ENCODE assay signal across 18 cellular contexts in genomic region chrX:109927663-109928273, GRCh38.
"Had no signal": no experiment of that assay in that cellular context is flagged by ENCODE, and none has a peak within 500 bp of the region (broad histone marks: within the 10 kb centered on the region; RNA-seq: fewer than 3 reads in every experiment).

No MANE protein-coding gene starts in this region.

- H3K4me3 ChIP-seq: upper lobe of left lung had no signal

- H3K9me3 Mint-ChIP-seq: stimulated activated naive CD8-positive, alpha-beta T cell treated with anti-CD3 and anti-CD28 coated beads, Interleukin-15, amount 100 ng/mL, for 72 hours had no signal

- H3K9me3 ChIP-seq: upper lobe of left lung had no signal

- H3K36me3 ChIP-seq: brain microvascular endothelial cell, upper lobe of left lung had no signal

- H3K4me3 Mint-ChIP-seq: stimulated activated naive CD8-positive, alpha-beta T cell treated with anti-CD3 and anti-CD28 coated beads, Interleukin-15, amount 100 ng/mL, for 72 hours had no signal

- DNase-seq: activated CD4-positive, CD25-positive, alpha-beta regulatory T cell treated with anti-CD3 and anti-CD28 coated beads, Interleukin-2, amount 50 U/mL, for 72 hours; activated CD8-positive, alpha-beta memory T cell treated with anti-CD3 and anti-CD28 coated beads for 24 hours; activated CD8-positive, alpha-beta memory T cell treated with anti-CD3 and anti-CD28 coated beads, Interleukin-2, amount 50 U/mL, for 48 hours; activated effector memory CD4-positive, alpha-beta T cell treated with anti-CD3 and anti-CD28 coated beads, Interleukin-2, amount 50 U/mL, for 16 hours; activated naive CD4-positive, alpha-beta T cell treated with anti-CD3 and anti-CD28 coated beads, Interleukin-2, amount 50 U/mL, for 16 hours; activated T-cell treated with anti-CD3 and anti-CD28 coated beads, Interleukin-2, amount 50 U/mL, for 48 hours; aorta; brain microvascular endothelial cell; dermis blood vessel endothelial cell; foreskin fibroblast; glutamatergic neuron; mammary epithelial cell; midbrain; stimulated activated naive CD8-positive, alpha-beta T cell treated with anti-CD3 and anti-CD28 coated beads, Interleukin-15, amount 100 ng/mL, for 72 hours; T-helper 2 cell; upper lobe of left lung had no signal

- H3K27ac ChIP-seq: brain microvascular endothelial cell, upper lobe of left lung, VCaP had no signal

- H3K27ac Mint-ChIP-seq: stimulated activated naive CD8-positive, alpha-beta T cell treated with anti-CD3 and anti-CD28 coated beads, Interleukin-15, amount 100 ng/mL, for 72 hours had no signal

- H3K27me3 Mint-ChIP-seq: stimulated activated naive CD8-positive, alpha-beta T cell treated with anti-CD3 and anti-CD28 coated beads, Interleukin-15, amount 100 ng/mL, for 72 hours had no signal

- H3K4me1 ChIP-seq: upper lobe of left lung had no signal

- ATAC-seq: left lobe of liver; stimulated activated naive CD8-positive, alpha-beta T cell treated with anti-CD3 and anti-CD28 coated beads, Interleukin-15, amount 100 ng/mL, for 72 hours had no signal

- H3K27me3 ChIP-seq: brain microvascular endothelial cell, upper lobe of left lung had no signal
